In genomic region chr9:103183569-103184191, GRCh38 we compare ENCODE assay signal across 13 cellular contexts.
DNase-seq lines count a peak whose midpoint lies in the region; ATAC-seq, FAIRE-seq and TF ChIP-seq lines count a peak whose summit lies in the region.
"Had no signal": no experiment of that assay in that cellular context is flagged by ENCODE, and none has a peak within 500 bp of the region (broad histone marks: within the 10 kb centered on the region; RNA-seq: fewer than 3 reads in every experiment).

No MANE protein-coding gene starts in this region.

- H3K9ac ChIP-seq in K562 (ENCODE audit: insufficient read depth in 1 of 2, low read depth in 2 of 2, low read length in 2 of 2): no peak overlapping the region

- in situ Hi-C loops in K562 (cut with MboI): no loop called here

- H3K4me2 ChIP-seq in K562 (ENCODE audit: insufficient read depth, low read length): no peak overlapping the region

- DNase-seq in A172 (ENCODE audit: low spot score) (peak; percentile 4), HT-29 (ENCODE audit: low spot score) (peak; percentile 29), NCI-H345 (lab: John Stamatoyannopoulos, UW) (peak; percentile 95), K562 (ENCODE audit: extremely low read depth in 1 of 4, low spot score in 3 of 4) (no peak), NCI-H526 treated with DMSO at 0.1 percent for 48 hours (lab: John Stamatoyannopoulos, UW) (no peak), cerebellar cortex (ENCODE audit: low spot score) (no peak), dedifferentiated amniotic fluid mesenchymal stem cell (ENCODE audit: extremely low spot score) (no peak), inferior parietal cortex (ENCODE audit: extremely low spot score) (no peak)
- DNase-seq: activated naive CD8-positive, alpha-beta T cell treated with anti-CD3 and anti-CD28 coated beads, Interleukin-2, amount 10 ng/mL, durations not matched to agents 7 days and 5 days; NCI-H1048; stimulated activated naive CD8-positive, alpha-beta T cell treated with anti-CD3 and anti-CD28 coated beads, Interleukin-15, amount 100 ng/mL, for 72 hours had no signal

- no peak overlapping the region for H2AFZ ChIP-seq in K562 (ENCODE audit: low read depth, low read length)

- no peak for TF ChIP-seq RAD21 in K562 (CRISPR knock-in tag; conservative IDR thresholded peaks at IDR 0.05 in 1 of 2, IDR thresholded peaks at IDR 0.05 in 1 of 2)

- POLR2A ChIA-PET in K562 (lab: Yijun Ruan, JAX): interaction anchor here (0.6 kb wide), 1 partner anchor 622 kb away, joined by 3 read pairs; no protein-coding TSS in a partner anchor

- H3K79me2 ChIP-seq in K562 (ENCODE audit: control insufficient read depth, insufficient read depth, low read length): no peaks in the 10 kb centered on the region

- H3K4me3 ChIP-seq in K562: no peak overlapping the region
- H3K4me3 ChIP-seq: coronary artery had no signal

- CTCF ChIA-PET in K562 (lab: Yijun Ruan, JAX; ENCODE audit: low intra/inter-chr PET ratio): no interaction called here

- H3K9me1 ChIP-seq in K562 (ENCODE audit: control insufficient read depth, insufficient read depth, low read length): no peaks in the 10 kb centered on the region

- WGBS in K562 (ENCODE audit: insufficient coverage, low coverage, missing lambda C conversion rate): 1% methylated on average over 7 of the region's 7 CpGs

- no peaks in the 10 kb centered on the region; the same call in 1 of the 2 replicates for H3K9me3 ChIP-seq in K562 (replicated peaks; ENCODE audit: control insufficient read depth, insufficient read depth, low read depth, low read length)

- TF ChIP-seq POLR2A in K562 (conservative IDR thresholded peaks at IDR 0.05): no peak

- no TSS peak for BruUV-seq in K562 (replicated peaks; lab: Mats Ljungman, UMichigan)

- H3K4me1 ChIP-seq in K562 (replicated peaks in 1 of 2; ENCODE audit: control insufficient read depth in 2 of 2, insufficient read depth in 2 of 2, low read length in 2 of 2): no peaks in the 10 kb centered on the region

- no peaks in the 10 kb centered on the region for H3K27me3 ChIP-seq in K562 (ENCODE audit: control insufficient read depth in 2 of 2, insufficient read depth in 2 of 2, low read length in 2 of 2)

- no peak overlapping the region for H3K27ac ChIP-seq in K562 (ENCODE audit: extremely low read depth, low read depth, low read length)
- H3K27ac ChIP-seq: coronary artery had no signal

- no peaks in the 10 kb centered on the region for H3K36me3 ChIP-seq in K562 (ENCODE audit: control insufficient read depth, insufficient read depth, low read length)

- no peaks in the 10 kb centered on the region for H4K20me1 ChIP-seq in K562 (replicated peaks; ENCODE audit: control insufficient read depth, insufficient read depth, low read length)

- FAIRE-seq in K562 (lab: Jason Lieb, UNC): no peak
- FAIRE-seq: GM12892 had no signal

- ATAC-seq in K562: no peak
- ATAC-seq: stimulated activated naive CD8-positive, alpha-beta T cell treated with anti-CD3 and anti-CD28 coated beads, Interleukin-15, amount 100 ng/mL, for 72 hours had no signal

- intact Hi-C loops in K562 (cut with micrococcal nuclease): no loop called here

- no peak for TF ChIP-seq EP300 in K562 (IDR thresholded peaks at IDR 0.05; ENCODE audit: low read length)

- no peak for TF ChIP-seq CTCF in K562 (IDR thresholded peaks at IDR 0.05 in 2 of 3, conservative IDR thresholded peaks at IDR 0.05 in 1 of 3; ENCODE audit: insufficient read depth in 2 of 3, low read depth in 1 of 3, low read length in 3 of 3)

TF ChIP-seq in K562, 482 proteins besides CTCF, POLR2A, EP300 and RAD21:
- TF ChIP-seq CREB1 (IDR thresholded peaks at IDR 0.05) (no peak), CREB1 (CRISPR knock-in tag; IDR thresholded peaks at IDR 0.05) (no peak), CHD1 (IDR thresholded peaks at IDR 0.05; ENCODE audit: low read length) (no peak), MYC (IDR thresholded peaks at IDR 0.05; ENCODE audit: low read depth, low read length) (no peak), MYC (CRISPR knock-in tag; IDR thresholded peaks at IDR 0.05; ENCODE audit: borderline replicate concordance, low read depth) (no peak), CXXC5 (CRISPR knock-in tag; IDR thresholded peaks at IDR 0.05) (no peak), COPS2 (conservative IDR thresholded peaks at IDR 0.05) (no peak), EWSR1 (IDR thresholded peaks at IDR 0.05; ENCODE audit: borderline replicate concordance, low read depth, partially characterized antibody) (no peak), ZBTB43 (CRISPR knock-in tag; IDR thresholded peaks at IDR 0.05) (no peak), NRF1 (conservative IDR thresholded peaks at IDR 0.05 in 1 of 2, IDR thresholded peaks at IDR 0.05 in 1 of 2) (no peak), GTF2E2 (tag; IDR thresholded peaks at IDR 0.05) (no peak), MAFG (tag; conservative IDR thresholded peaks at IDR 0.05) (0 out of 2 replicates have a peak, but pooled peaks have one; percentile 10), STAT5A (IDR thresholded peaks at IDR 0.05; ENCODE audit: borderline replicate concordance, low read length) (no peak), ZNF253 (CRISPR knock-in tag; conservative IDR thresholded peaks at IDR 0.05) (no peak), HDAC6 (IDR thresholded peaks at IDR 0.05; ENCODE audit: low read depth, low read length) (no peak), HDAC1 (IDR thresholded peaks at IDR 0.05) (no peak), CTBP1 (IDR thresholded peaks at IDR 0.05; ENCODE audit: borderline replicate concordance) (no peak), VEZF1 (CRISPR knock-in tag; IDR thresholded peaks at IDR 0.05) (no peak), NFIC (IDR thresholded peaks at IDR 0.05) (peak; percentile 74), NFE2 (IDR thresholded peaks at IDR 0.05; ENCODE audit: low read depth) (peak; percentile 24; the same call in 1 of the 2 replicates)
- TF ChIP-seq, protein P1, sequence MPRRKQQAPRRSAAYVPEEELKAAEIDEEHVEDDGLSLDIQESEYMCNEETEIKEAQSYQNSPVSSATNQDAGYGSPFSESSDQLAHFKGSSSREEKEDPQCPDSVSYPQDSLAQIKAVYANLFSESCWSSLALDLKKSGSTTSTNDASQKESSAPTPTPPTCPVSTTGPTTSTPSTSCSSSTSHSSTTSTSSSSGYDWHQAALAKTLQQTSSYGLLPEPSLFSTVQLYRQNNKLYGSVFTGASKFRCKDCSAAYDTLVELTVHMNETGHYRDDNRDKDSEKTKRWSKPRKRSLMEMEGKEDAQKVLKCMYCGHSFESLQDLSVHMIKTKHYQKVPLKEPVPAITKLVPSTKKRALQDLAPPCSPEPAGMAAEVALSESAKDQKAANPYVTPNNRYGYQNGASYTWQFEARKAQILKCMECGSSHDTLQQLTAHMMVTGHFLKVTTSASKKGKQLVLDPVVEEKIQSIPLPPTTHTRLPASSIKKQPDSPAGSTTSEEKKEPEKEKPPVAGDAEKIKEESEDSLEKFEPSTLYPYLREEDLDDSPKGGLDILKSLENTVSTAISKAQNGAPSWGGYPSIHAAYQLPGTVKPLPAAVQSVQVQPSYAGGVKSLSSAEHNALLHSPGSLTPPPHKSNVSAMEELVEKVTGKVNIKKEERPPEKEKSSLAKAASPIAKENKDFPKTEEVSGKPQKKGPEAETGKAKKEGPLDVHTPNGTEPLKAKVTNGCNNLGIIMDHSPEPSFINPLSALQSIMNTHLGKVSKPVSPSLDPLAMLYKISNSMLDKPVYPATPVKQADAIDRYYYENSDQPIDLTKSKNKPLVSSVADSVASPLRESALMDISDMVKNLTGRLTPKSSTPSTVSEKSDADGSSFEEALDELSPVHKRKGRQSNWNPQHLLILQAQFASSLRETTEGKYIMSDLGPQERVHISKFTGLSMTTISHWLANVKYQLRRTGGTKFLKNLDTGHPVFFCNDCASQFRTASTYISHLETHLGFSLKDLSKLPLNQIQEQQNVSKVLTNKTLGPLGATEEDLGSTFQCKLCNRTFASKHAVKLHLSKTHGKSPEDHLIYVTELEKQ (CRISPR knock-in tag; IDR thresholded peaks at IDR 0.05): no peak
- TF ChIP-seq, protein P2, sequence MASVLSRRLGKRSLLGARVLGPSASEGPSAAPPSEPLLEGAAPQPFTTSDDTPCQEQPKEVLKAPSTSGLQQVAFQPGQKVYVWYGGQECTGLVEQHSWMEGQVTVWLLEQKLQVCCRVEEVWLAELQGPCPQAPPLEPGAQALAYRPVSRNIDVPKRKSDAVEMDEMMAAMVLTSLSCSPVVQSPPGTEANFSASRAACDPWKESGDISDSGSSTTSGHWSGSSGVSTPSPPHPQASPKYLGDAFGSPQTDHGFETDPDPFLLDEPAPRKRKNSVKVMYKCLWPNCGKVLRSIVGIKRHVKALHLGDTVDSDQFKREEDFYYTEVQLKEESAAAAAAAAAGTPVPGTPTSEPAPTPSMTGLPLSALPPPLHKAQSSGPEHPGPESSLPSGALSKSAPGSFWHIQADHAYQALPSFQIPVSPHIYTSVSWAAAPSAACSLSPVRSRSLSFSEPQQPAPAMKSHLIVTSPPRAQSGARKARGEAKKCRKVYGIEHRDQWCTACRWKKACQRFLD (CRISPR knock-in tag; IDR thresholded peaks at IDR 0.05): no peak

Comparison
In these comparisons a context has a peak if more than half of its experiments do, and no peak if none do; other contexts are left out.
1. DNase-seq: peak in A172 (single experiment), HT-29 (single experiment) and NCI-H345 (single experiment); none in K562 (0 of 4), NCI-H526 treated with DMSO at 0.1 percent for 48 hours (single experiment), cerebellar cortex (single experiment), dedifferentiated amniotic fluid mesenchymal stem cell (single experiment) and inferior parietal cortex (single experiment).